16 cellular contexts compared by ENCODE assay signal in the genomic region with DNA sequence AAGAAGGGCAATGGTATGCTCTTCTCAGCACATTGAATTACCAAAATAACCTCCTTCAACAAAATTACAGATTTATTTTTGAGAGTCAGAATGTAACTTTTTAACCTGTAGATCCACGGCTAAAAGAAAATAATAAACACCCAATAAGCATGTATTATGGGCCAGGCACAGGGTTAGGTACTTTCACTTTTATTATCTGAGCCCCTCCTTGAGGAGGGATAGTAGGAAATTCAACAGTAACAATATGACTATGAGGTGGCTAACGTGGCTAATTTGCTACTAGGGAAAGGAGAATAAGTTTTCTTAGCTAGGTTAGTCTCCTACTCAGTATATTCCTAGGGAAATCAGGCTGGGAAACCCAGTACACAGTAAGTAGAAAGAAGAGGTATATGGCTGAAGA.
DNase-seq lines count a peak whose midpoint lies in the region; ATAC-seq lines count a peak whose summit lies in the region.
"Had no signal": no experiment of that assay in that cellular context is flagged by ENCODE, and none has a peak within 500 bp of the region (broad histone marks: within the 10 kb centered on the region; RNA-seq: fewer than 3 reads in every experiment).

No MANE protein-coding gene starts in this region.

- DNase-seq in DMS 273 (lab: John Stamatoyannopoulos, UW; ENCODE audit: unreplicated experiment) = peak; percentile 18
- no peak for DNase-seq in DMS 273 treated with DMSO at 0.1 percent for 48 hours (lab: John Stamatoyannopoulos, UW)
- no peak for DNase-seq in amygdala (lab: John Stamatoyannopoulos, UW)
- DNase-seq in activated naive CD4-positive, alpha-beta T cell treated with anti-CD3 and anti-CD28 coated beads, Interleukin-2, amount 50 U/mL, for 16 hours = no peak
- no peak for DNase-seq in NCI-H526 (lab: John Stamatoyannopoulos, UW)
- DNase-seq: AML-193, GDM1, GM23248, NCI-H1092 treated with DMSO at 0.1 percent for 48 hours, NCI-H146, NCI-H2029 treated with DMSO at 0.1 percent for 48 hours had no signal

- ATAC-seq in GM21717 (IDR thresholded peaks at IDR 0.05; ENCODE audit: unreplicated experiment) (peak; percentile 40), HG03469 (IDR thresholded peaks at IDR 0.05; ENCODE audit: unreplicated experiment) (peak; percentile 38), HG02970 (IDR thresholded peaks at IDR 0.05; ENCODE audit: low FRiP score, unreplicated experiment) (no peak)
- ATAC-seq: K562, Right ventricle myocardium inferior had no signal
